ENCODE assay signal across 1 cellular context in the genomic region with DNA sequence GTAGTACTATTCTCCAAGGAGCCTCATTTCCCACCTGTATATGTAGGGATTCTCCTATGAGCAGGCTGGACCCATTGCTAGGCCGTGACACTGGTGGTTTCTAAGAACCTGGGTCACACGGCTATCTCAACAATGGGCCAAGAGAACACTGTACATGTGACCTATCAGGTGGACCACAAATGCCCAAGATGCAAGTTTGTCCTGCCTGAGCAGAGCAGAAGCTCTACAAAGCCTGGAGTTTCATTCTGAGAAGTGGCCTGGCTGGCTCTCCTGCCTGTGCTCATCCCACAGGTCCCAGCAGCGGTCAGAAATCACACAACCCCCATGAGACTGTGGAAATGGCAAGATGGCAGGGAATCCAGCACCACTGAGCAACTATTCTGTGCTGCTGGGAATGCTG.
TF ChIP-seq lines count a peak whose summit lies in the region.

No MANE protein-coding gene starts in this region.

TF ChIP-seq in GM12878, 131 proteins besides CTCF, POLR2A, EP300 and RAD21:
- TF ChIP-seq SIX5 (IDR thresholded peaks at IDR 0.05; ENCODE audit: low read depth, low read length, severe bottlenecking) (no peak), RAD51 (IDR thresholded peaks at IDR 0.05) (peak; percentile 50), GATAD2B (conservative IDR thresholded peaks at IDR 0.05; ENCODE audit: low read depth) (no peak), IKZF1 (conservative IDR thresholded peaks at IDR 0.05) (0 out of 2 replicates have a peak, but pooled peaks have one; percentile 9), BACH1 (IDR thresholded peaks at IDR 0.05; ENCODE audit: borderline replicate concordance) (0 out of 2 replicates have a peak, but pooled peaks have one; percentile 20)
- TF ChIP-seq, protein P1, sequence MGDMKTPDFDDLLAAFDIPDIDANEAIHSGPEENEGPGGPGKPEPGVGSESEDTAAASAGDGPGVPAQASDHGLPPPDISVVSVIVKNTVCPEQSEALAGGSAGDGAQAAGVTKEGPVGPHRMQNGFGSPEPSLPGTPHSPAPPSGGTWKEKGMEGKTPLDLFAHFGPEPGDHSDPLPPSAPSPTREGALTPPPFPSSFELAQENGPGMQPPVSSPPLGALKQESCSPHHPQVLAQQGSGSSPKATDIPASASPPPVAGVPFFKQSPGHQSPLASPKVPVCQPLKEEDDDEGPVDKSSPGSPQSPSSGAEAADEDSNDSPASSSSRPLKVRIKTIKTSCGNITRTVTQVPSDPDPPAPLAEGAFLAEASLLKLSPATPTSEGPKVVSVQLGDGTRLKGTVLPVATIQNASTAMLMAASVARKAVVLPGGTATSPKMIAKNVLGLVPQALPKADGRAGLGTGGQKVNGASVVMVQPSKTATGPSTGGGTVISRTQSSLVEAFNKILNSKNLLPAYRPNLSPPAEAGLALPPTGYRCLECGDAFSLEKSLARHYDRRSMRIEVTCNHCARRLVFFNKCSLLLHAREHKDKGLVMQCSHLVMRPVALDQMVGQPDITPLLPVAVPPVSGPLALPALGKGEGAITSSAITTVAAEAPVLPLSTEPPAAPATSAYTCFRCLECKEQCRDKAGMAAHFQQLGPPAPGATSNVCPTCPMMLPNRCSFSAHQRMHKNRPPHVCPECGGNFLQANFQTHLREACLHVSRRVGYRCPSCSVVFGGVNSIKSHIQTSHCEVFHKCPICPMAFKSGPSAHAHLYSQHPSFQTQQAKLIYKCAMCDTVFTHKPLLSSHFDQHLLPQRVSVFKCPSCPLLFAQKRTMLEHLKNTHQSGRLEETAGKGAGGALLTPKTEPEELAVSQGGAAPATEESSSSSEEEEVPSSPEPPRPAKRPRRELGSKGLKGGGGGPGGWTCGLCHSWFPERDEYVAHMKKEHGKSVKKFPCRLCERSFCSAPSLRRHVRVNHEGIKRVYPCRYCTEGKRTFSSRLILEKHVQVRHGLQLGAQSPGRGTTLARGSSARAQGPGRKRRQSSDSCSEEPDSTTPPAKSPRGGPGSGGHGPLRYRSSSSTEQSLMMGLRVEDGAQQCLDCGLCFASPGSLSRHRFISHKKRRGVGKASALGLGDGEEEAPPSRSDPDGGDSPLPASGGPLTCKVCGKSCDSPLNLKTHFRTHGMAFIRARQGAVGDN (IDR thresholded peaks at IDR 0.05), result peak; percentile 76
